17 cellular contexts compared by ENCODE assay signal in the genomic region with DNA sequence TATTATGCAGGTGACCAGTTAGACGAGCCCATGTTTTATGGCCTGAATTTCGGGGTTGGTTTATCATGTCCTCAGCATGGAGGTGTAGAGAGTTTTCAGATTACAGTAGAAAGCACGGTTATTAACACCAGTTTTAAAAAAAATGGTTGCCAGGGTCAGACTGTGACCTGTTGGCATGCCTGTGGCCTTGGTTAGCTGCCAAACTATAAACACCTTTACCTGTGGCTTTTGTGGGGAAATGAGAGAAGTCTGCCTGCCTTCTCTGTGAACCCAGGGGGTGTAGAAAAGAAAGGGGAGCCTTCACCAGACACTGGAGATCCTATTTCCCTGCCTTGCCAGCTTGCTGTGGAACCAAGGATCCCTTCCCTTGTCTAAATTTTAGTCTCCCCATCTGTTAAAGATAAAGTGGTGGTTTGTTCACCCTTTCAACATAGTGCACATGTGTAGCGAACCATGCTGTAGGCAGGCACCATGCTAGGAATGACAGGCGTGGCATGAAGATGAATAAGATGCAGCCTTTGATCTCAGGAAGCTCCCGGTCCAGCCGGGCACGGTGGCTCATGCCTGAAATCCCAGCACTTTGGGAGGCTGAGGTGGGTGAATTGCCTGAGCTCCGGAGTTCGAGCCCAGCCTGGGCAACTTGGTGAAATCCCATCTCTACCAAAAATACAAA. TPM values are rescaled to one million over a fixed set of nuclear protein-coding genes. Genes with fewer than 3 reads are reported as not detected.
A peak's percentile ranks its signal among the peaks of the same experiment; 100 is the strongest.
DNase-seq lines count a peak whose midpoint lies in the region; ATAC-seq and TF ChIP-seq lines count a peak whose summit lies in the region.
"Had no signal": no experiment of that assay in that cellular context is flagged by ENCODE, and none has a peak within 500 bp of the region (broad histone marks: within the 10 kb centered on the region; RNA-seq: fewer than 3 reads in every experiment).

No MANE protein-coding gene starts in this region.

- peaks cover 69% of the 10 kb centered on the region for H3K4me1 Mint-ChIP-seq in CD4-positive, alpha-beta T cell (ENCODE audit: low read depth)
- H3K4me1 Mint-ChIP-seq in Calu3 (ENCODE audit: low read depth, unreplicated experiment) (peaks cover 20% of the 10 kb centered on the region), CD14-positive monocyte (peaks cover 17% of the 10 kb centered on the region)

- 81 to 89% methylated on average over 9 to 10 of the region's 10 CpGs for WGBS in thyroid gland, 2 donors

- BruUV-seq in Calu3 (replicated peaks; lab: Mats Ljungman, UMichigan) = no TSS peak

- peak overlapping the region; percentile 78 for H3K27ac Mint-ChIP-seq in CD4-positive, alpha-beta T cell
- H3K27ac Mint-ChIP-seq in Calu3 (ENCODE audit: unreplicated experiment) (no peak overlapping the region), CD14-positive monocyte (no peak overlapping the region)
- H3K27ac Mint-ChIP-seq: B cell; dendritic cell treated with granulocyte-macrophage colony-stimulating factor and Interleukin-4, amounts not matched to agents 40 ng/mL and 50 ng/mL, for 4 days; neural progenitor cell had no signal

- no peaks in the 10 kb centered on the region for H3K9me3 ChIP-seq in CD4-positive, alpha-beta T cell (ENCODE audit: control insufficient read depth, low read length)
- no peaks in the 10 kb centered on the region for H3K9me3 ChIP-seq in thyroid gland
- H3K9me3 ChIP-seq: SJCRH30, suprapubic skin had no signal

- H3K4me3 ChIP-seq in thyroid gland (replicated peaks in 1 of 3) = no peak overlapping the region
- H3K4me3 ChIP-seq: neural progenitor cell, SJCRH30, suprapubic skin had no signal

- H3K27me3 Mint-ChIP-seq in CD4-positive, alpha-beta T cell = no peaks in the 10 kb centered on the region
- H3K27me3 Mint-ChIP-seq in Calu3 (ENCODE audit: unreplicated experiment) (peaks cover 24% of the 10 kb centered on the region), CD14-positive monocyte (ENCODE audit: low read depth in 3 of 3) (peaks cover 1 to 8% (median 7%) of the 10 kb centered on the region in 3 donors)

- H3K27me3 ChIP-seq in CD4-positive, alpha-beta T cell (ENCODE audit: control insufficient read depth, insufficient read depth, low read length) = no peaks in the 10 kb centered on the region
- H3K27me3 ChIP-seq in thyroid gland = no peaks in the 10 kb centered on the region
- H3K27me3 ChIP-seq: SJCRH30, suprapubic skin had no signal

- no peaks in the 10 kb centered on the region for H3K9me3 Mint-ChIP-seq in CD4-positive, alpha-beta T cell
- H3K9me3 Mint-ChIP-seq in Calu3 (ENCODE audit: low read depth, unreplicated experiment) (no peaks in the 10 kb centered on the region), CD14-positive monocyte (peaks cover 0 to 2% (median 0%) of the 10 kb centered on the region in 7 donors)
- H3K9me3 Mint-ChIP-seq: dendritic cell treated with granulocyte-macrophage colony-stimulating factor and Interleukin-4, amounts not matched to agents 40 ng/mL and 50 ng/mL, for 4 days had no signal

- H3K36me3 ChIP-seq in thyroid gland = no peaks in the 10 kb centered on the region
- H3K36me3 ChIP-seq: neural progenitor cell, SJCRH30, suprapubic skin had no signal

- H3K4me1 ChIP-seq in thyroid gland = no peaks in the 10 kb centered on the region

- CTCF ChIA-PET in CD4-positive, alpha-beta T cell (lab: Charles Lee) = interaction anchor here (1.6 to 2.2 kb wide), 2 partner anchors 14 kb away, joined by 5 to 9 read pairs; no protein-coding TSS in a partner anchor
- CTCF ChIA-PET in Calu3 (lab: Charles Lee) = no interaction called here

- no peak for TF ChIP-seq POLR2A in thyroid gland (IDR thresholded peaks at IDR 0.05)

- H3K4me3 Mint-ChIP-seq in CD4-positive, alpha-beta T cell = peak overlapping the region; percentile 9
- H3K4me3 Mint-ChIP-seq in Calu3 (ENCODE audit: low read depth, unreplicated experiment) (no peak overlapping the region), CD14-positive monocyte (no peak overlapping the region)
- H3K4me3 Mint-ChIP-seq: B cell; dendritic cell treated with granulocyte-macrophage colony-stimulating factor and Interleukin-4, amounts not matched to agents 40 ng/mL and 50 ng/mL, for 4 days; neural progenitor cell had no signal

- no peak for TF ChIP-seq CTCF in CD4-positive, alpha-beta T cell (IDR thresholded peaks at IDR 0.05)
- no peak for TF ChIP-seq CTCF in Calu3 (IDR thresholded peaks at IDR 0.05; ENCODE audit: unreplicated experiment)
- no peak for TF ChIP-seq CTCF in CD14-positive monocyte (IDR thresholded peaks at IDR 0.05)
- TF ChIP-seq CTCF in thyroid gland (IDR thresholded peaks at IDR 0.05) = no peak

- no peak for ATAC-seq in CD4-positive, alpha-beta T cell (ENCODE audit: poor library complexity)

- H3K36me3 Mint-ChIP-seq in CD4-positive, alpha-beta T cell (ENCODE audit: low read depth) = no peaks in the 10 kb centered on the region
- H3K36me3 Mint-ChIP-seq in Calu3 (ENCODE audit: insufficient read depth, unreplicated experiment) = no peaks in the 10 kb centered on the region
- H3K36me3 Mint-ChIP-seq in CD14-positive monocyte = no peaks in the 10 kb centered on the region
- H3K36me3 Mint-ChIP-seq: neural progenitor cell had no signal

- intact Hi-C loops in CD4-positive, alpha-beta T cell (cut with DNase I, micrococcal nuclease) = no loop called here
- intact Hi-C loops in Calu3 (cut with micrococcal nuclease; ENCODE audit: unreplicated experiment) (no loop called here), CD14-positive monocyte (cut with micrococcal nuclease) (no loop called here), thyroid gland (cut with DNase I) (no loop called here)

- no peak for DNase-seq in CD4-positive, alpha-beta T cell
- DNase-seq in Calu3 (peak; percentile 37), RPMI7951 (ENCODE audit: low read depth) (peak; percentile 58), CD14-positive monocyte (ENCODE audit: low spot score) (no peak), NCI-H226 (no peak), thyroid gland (no peak)
- DNase-seq in central memory CD4-positive, alpha-beta T cell = peak; percentile 52
- DNase-seq: activated CD4-positive, alpha-beta T cell treated with anti-CD3 and anti-CD28 coated beads, Interleukin-2, amount 50 U/mL, for 4 hours; H7; mesenchymal stem cell; NCI-H1092 treated with DMSO at 0.1 percent for 48 hours; stimulated activated CD4-positive, alpha-beta T cell treated with anti-CD3 and anti-CD28 coated beads, Interleukin-1b, Interleukin-23, amount 100 ng/mL, for 48 hours had no signal

- no peak overlapping the region for H3K27ac ChIP-seq in CD4-positive, alpha-beta T cell (ENCODE audit: low read depth, low read length)
- H3K27ac ChIP-seq in thyroid gland = no peak overlapping the region
- H3K27ac ChIP-seq: neural progenitor cell, SJCRH30, suprapubic skin had no signal

- POLR2A ChIA-PET in CD4-positive, alpha-beta T cell (lab: Charles Lee) = interaction anchor here (1.1 to 36.2 kb wide), 6 partner anchors 10 to 238 kb away, joined by 4 to 1343 read pairs (median 17); partner anchors contain the start of gene TRAF1

RNA-seq across cellular contexts. Expression of gene PHF19, which starts 6.1 kb away (rescaled TPM):
- total RNA-seq in CD4-positive, alpha-beta T cell = 10 to 100 TPM; 60.3 to 63.0 TPM
- 37.2 and 44.5 TPM in 2 replicates for total RNA-seq in Calu3 (2022)
- 73.2 and 73.4 TPM in 2 replicates for total RNA-seq in RPMI7951 (2014; rRNA removed; shearing (Covaris generic))
- 10 to 100 TPM; 12.6 to 12.7 TPM for polyA plus RNA-seq in CD14-positive monocyte
- total RNA-seq in thyroid gland = 10 to 100 TPM; 10.8 to 24.1 (median 13.1) TPM

RNA-seq across cellular contexts. Expression of gene PSMD5, which starts 40.3 kb away (rescaled TPM):
- 10 to 100 TPM; 35.4 to 44.3 TPM for total RNA-seq in CD4-positive, alpha-beta T cell
- total RNA-seq in Calu3 (2022) (34.0 and 34.2 TPM in 2 replicates), thyroid gland (10 to 100 TPM; 34.8 to 38.6 (median 36.5) TPM)
- total RNA-seq in RPMI7951 (2014; rRNA removed; shearing (Covaris generic)) = 33.6 and 35.3 TPM in 2 replicates
- 10 to 100 TPM; 10.7 to 20.9 TPM for polyA plus RNA-seq in CD14-positive monocyte

RNA-seq across cellular contexts. Expression of gene TRAF1, which starts 43.5 kb away (rescaled TPM):
- total RNA-seq in CD4-positive, alpha-beta T cell = 10 to 100 TPM; 60.3 to 61.7 TPM
- total RNA-seq in Calu3 (2022) (1.5 and 1.6 TPM in 2 replicates), thyroid gland (1 to 10 TPM; 5.7 to 7.8 (median 6.6) TPM)
- total RNA-seq in RPMI7951 (2014; rRNA removed; shearing (Covaris generic)) = 3.1 and 3.4 TPM in 2 replicates
- polyA plus RNA-seq in CD14-positive monocyte = under 1 TPM; 0.15 to 0.74 TPM

Comparison
In these comparisons a context has a peak if more than half of its experiments do, and no peak if none do; other contexts are left out.
1. DNase-seq: peak in Calu3 (single experiment), RPMI7951 (single experiment) and central memory CD4-positive, alpha-beta T cell (single experiment); none in CD4-positive, alpha-beta T cell (0 of 10), CD14-positive monocyte (single experiment), NCI-H226 (single experiment) and thyroid gland (0 of 2).
2. RNA of gene TRAF1, which starts 43.5 kb away (total RNA-seq): 60.3 to 61.7 TPM in CD4-positive, alpha-beta T cell; 5.7 to 7.8 TPM in thyroid gland, 3.1 to 3.4 TPM in RPMI7951 and 1.5 to 1.6 TPM in Calu3; every median in the first group is over 4 times any median in the second.